In the genomic region with DNA sequence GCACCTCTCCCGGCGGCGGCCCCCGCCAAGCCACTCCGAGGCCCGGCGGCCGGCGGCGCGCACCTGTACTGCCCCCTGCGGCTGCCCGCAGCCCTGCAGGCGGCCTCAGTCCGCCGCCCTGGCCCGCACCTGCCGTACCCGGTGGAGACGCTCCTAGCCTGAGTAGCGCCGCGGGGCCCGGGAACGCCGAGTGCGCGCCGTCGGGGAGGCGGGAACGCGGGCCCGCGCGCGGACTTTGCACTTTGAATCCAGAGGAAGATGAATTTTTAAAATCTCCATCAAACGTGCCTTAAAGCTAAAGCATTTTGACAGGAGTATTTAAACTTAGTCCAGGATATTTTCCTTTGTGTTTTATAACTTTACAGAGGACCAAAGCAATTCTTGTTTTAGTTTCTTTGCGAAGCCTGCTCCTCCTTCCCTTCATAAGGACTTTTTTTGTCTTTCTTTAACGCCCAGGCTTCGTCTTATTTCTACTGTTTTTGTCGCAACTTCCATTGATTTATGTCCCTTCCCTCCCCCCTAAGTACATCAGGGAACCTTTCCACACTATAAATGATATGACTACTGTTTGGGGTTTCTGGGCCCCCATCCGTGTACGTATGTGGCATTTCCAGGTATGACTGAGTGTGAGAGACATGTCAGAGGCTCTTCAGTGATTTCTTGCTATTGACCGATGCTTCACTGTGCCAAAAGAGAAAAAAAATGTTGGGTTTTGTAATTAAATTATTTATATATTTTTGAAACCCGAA, we compare ENCODE assay signal across 1 cellular context.
A peak's percentile ranks its signal among the peaks of the same experiment; 100 is the strongest.
TF ChIP-seq lines count a peak whose summit lies in the region.

No MANE protein-coding gene starts in this region.

TF ChIP-seq in HepG2, 621 proteins besides CTCF, POLR2A, EP300 and RAD21 (continued from another document and continues in another):
- TF ChIP-seq KDM5A (IDR thresholded peaks at IDR 0.05; ENCODE audit: borderline replicate concordance, low read length): peak; percentile 52; the same call in 1 of the 2 replicates
- no peak for TF ChIP-seq PTBP1 (IDR thresholded peaks at IDR 0.05; ENCODE audit: low read depth, low read length, poor library complexity, severe bottlenecking)
- peak; percentile 98 for TF ChIP-seq RBM22 (optimal IDR thresholded peaks at IDR 0.05; ENCODE audit: low read length)
- TF ChIP-seq RFX1 (IDR thresholded peaks at IDR 0.05): no peak
- no peak for TF ChIP-seq ZNF160 (CRISPR knock-in tag; IDR thresholded peaks at IDR 0.05)
- TF ChIP-seq ZFP37 (CRISPR knock-in tag; IDR thresholded peaks at IDR 0.05; ENCODE audit: borderline replicate concordance): no peak
- no peak for TF ChIP-seq CEBPG (CRISPR knock-in tag; IDR thresholded peaks at IDR 0.05)
- TF ChIP-seq ZNF382 (CRISPR knock-in tag; IDR thresholded peaks at IDR 0.05; ENCODE audit: borderline replicate concordance): no peak
- no peak for TF ChIP-seq CHD4 (IDR thresholded peaks at IDR 0.05; ENCODE audit: borderline replicate concordance, low read length)
- 0 out of 2 replicates have a peak, but pooled peaks have one; percentile 41 for TF ChIP-seq SMAD1 (CRISPR knock-in tag; IDR thresholded peaks at IDR 0.05; ENCODE audit: borderline replicate concordance, low read depth)
- TF ChIP-seq ARNT2 (CRISPR knock-in tag; IDR thresholded peaks at IDR 0.05; ENCODE audit: low read depth): peak; percentile 37; the same call in 1 of the 2 replicates
- no peak for TF ChIP-seq POLR2AphosphoS2 (IDR thresholded peaks at IDR 0.05; ENCODE audit: low read depth, low read length)
- TF ChIP-seq, protein P1, sequence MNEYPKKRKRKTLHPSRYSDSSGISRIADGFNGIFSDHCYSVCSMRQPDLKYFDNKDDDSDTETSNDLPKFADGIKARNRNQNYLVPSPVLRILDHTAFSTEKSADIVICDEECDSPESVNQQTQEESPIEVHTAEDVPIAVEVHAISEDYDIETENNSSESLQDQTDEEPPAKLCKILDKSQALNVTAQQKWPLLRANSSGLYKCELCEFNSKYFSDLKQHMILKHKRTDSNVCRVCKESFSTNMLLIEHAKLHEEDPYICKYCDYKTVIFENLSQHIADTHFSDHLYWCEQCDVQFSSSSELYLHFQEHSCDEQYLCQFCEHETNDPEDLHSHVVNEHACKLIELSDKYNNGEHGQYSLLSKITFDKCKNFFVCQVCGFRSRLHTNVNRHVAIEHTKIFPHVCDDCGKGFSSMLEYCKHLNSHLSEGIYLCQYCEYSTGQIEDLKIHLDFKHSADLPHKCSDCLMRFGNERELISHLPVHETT (CRISPR knock-in tag; conservative IDR thresholded peaks at IDR 0.05): peak; percentile 56; the same call in 1 of the 2 replicates
- peak; percentile 42 for TF ChIP-seq RFXAP (CRISPR knock-in tag; IDR thresholded peaks at IDR 0.05; ENCODE audit: borderline replicate concordance)
- no peak for TF ChIP-seq ZNF597 (CRISPR knock-in tag; IDR thresholded peaks at IDR 0.05)
- peak; percentile 26; the same call in 1 of the 2 replicates for TF ChIP-seq ETV5 (CRISPR knock-in tag; IDR thresholded peaks at IDR 0.05; ENCODE audit: borderline replicate concordance)
- no peak for TF ChIP-seq GFI1 (CRISPR knock-in tag; IDR thresholded peaks at IDR 0.05; ENCODE audit: borderline replicate concordance)
- no peak for TF ChIP-seq MZF1 (CRISPR knock-in tag; IDR thresholded peaks at IDR 0.05; ENCODE audit: borderline replicate concordance)
- TF ChIP-seq ZNF234 (CRISPR knock-in tag; conservative IDR thresholded peaks at IDR 0.05): no peak
- no peak for TF ChIP-seq ZNF468 (CRISPR knock-in tag; IDR thresholded peaks at IDR 0.05)
- no peak for TF ChIP-seq SOX6 (IDR thresholded peaks at IDR 0.05)
- TF ChIP-seq SOX6 (CRISPR knock-in tag; IDR thresholded peaks at IDR 0.05): peak; percentile 20; the same call in 1 of the 2 replicates
- peak; percentile 88 for TF ChIP-seq ZNF800 (CRISPR knock-in tag; IDR thresholded peaks at IDR 0.05)
- TF ChIP-seq, protein P2, sequence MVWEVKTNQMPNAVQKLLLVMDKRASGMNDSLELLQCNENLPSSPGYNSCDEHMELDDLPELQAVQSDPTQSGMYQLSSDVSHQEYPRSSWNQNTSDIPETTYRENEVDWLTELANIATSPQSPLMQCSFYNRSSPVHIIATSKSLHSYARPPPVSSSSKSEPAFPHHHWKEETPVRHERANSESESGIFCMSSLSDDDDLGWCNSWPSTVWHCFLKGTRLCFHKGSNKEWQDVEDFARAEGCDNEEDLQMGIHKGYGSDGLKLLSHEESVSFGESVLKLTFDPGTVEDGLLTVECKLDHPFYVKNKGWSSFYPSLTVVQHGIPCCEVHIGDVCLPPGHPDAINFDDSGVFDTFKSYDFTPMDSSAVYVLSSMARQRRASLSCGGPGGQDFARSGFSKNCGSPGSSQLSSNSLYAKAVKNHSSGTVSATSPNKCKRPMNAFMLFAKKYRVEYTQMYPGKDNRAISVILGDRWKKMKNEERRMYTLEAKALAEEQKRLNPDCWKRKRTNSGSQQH (CRISPR knock-in tag; IDR thresholded peaks at IDR 0.05; ENCODE audit: low read depth): no peak
- TF ChIP-seq HNF4A (CRISPR knock-in tag; IDR thresholded peaks at IDR 0.05): peak; percentile 92
- TF ChIP-seq ZNF224 (CRISPR knock-in tag; IDR thresholded peaks at IDR 0.05): no peak
- no peak for TF ChIP-seq ZNF337 (CRISPR knock-in tag; IDR thresholded peaks at IDR 0.05; ENCODE audit: borderline replicate concordance, low read depth)
- TF ChIP-seq, protein P3, sequence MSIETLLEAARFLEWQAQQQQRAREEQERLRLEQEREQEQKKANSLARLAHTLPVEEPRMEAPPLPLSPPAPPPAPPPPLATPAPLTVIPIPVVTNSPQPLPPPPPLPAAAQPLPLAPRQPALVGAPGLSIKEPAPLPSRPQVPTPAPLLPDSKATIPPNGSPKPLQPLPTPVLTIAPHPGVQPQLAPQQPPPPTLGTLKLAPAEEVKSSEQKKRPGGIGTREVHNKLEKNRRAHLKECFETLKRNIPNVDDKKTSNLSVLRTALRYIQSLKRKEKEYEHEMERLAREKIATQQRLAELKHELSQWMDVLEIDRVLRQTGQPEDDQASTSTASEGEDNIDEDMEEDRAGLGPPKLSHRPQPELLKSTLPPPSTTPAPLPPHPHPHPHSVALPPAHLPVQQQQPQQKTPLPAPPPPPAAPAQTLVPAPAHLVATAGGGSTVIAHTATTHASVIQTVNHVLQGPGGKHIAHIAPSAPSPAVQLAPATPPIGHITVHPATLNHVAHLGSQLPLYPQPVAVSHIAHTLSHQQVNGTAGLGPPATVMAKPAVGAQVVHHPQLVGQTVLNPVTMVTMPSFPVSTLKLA (IDR thresholded peaks at IDR 0.05): no peak
- TF ChIP-seq YY1 (IDR thresholded peaks at IDR 0.05; ENCODE audit: insufficient read depth, insufficient replicate concordance, low read depth, low read length): peak; percentile 75
- TF ChIP-seq CCAR2 (optimal IDR thresholded peaks at IDR 0.05; ENCODE audit: low read depth, low read length): peak; percentile 30
- no peak for TF ChIP-seq DMTF1 (CRISPR knock-in tag; IDR thresholded peaks at IDR 0.05)
- TF ChIP-seq NFRKB (IDR thresholded peaks at IDR 0.05): no peak
- no peak for TF ChIP-seq TBP (CRISPR knock-in tag; IDR thresholded peaks at IDR 0.05)
- TF ChIP-seq HOXA5 (CRISPR knock-in tag; IDR thresholded peaks at IDR 0.05): peak; percentile 73; the same call in 1 of the 2 replicates
- no peak for TF ChIP-seq NBN (conservative IDR thresholded peaks at IDR 0.05)
- TF ChIP-seq ZNF644 (CRISPR knock-in tag; IDR thresholded peaks at IDR 0.05; ENCODE audit: low read depth): no peak
- no peak for TF ChIP-seq MIER3 (CRISPR knock-in tag; IDR thresholded peaks at IDR 0.05; ENCODE audit: borderline replicate concordance)
- TF ChIP-seq, protein P4, sequence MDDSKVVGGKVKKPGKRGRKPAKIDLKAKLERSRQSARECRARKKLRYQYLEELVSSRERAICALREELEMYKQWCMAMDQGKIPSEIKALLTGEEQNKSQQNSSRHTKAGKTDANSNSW (CRISPR knock-in tag; IDR thresholded peaks at IDR 0.05; ENCODE audit: borderline replicate concordance): no peak
- TF ChIP-seq GZF1 (CRISPR knock-in tag; IDR thresholded peaks at IDR 0.05): no peak; the same call in 1 of the 2 replicates
- no peak for TF ChIP-seq HNRNPH1 (optimal IDR thresholded peaks at IDR 0.05; ENCODE audit: low read depth, low read length)
- TF ChIP-seq ZBTB46 (CRISPR knock-in tag; IDR thresholded peaks at IDR 0.05; ENCODE audit: borderline replicate concordance): no peak
- TF ChIP-seq ZNF501 (CRISPR knock-in tag; IDR thresholded peaks at IDR 0.05): peak; percentile 57; the same call in 1 of the 2 replicates
- TF ChIP-seq CENPX (CRISPR knock-in tag; IDR thresholded peaks at IDR 0.05): no peak
- TF ChIP-seq HIC2 (CRISPR knock-in tag; IDR thresholded peaks at IDR 0.05; ENCODE audit: low read depth): no peak
- peak; percentile 70 for TF ChIP-seq MYC (CRISPR knock-in tag; IDR thresholded peaks at IDR 0.05; ENCODE audit: borderline replicate concordance)
- TF ChIP-seq ZFP36 (IDR thresholded peaks at IDR 0.05; ENCODE audit: borderline replicate concordance, low read depth, low read length, partially characterized antibody): no peak
- 0 out of 2 replicates have a peak, but pooled peaks have one; percentile 36 for TF ChIP-seq ZNF841 (CRISPR knock-in tag; IDR thresholded peaks at IDR 0.05; ENCODE audit: borderline replicate concordance)
- TF ChIP-seq ZBTB42 (CRISPR knock-in tag; IDR thresholded peaks at IDR 0.05): 0 out of 2 replicates have a peak, but pooled peaks have one; percentile 66
- 0 out of 2 replicates have a peak, but pooled peaks have one; percentile 55 for TF ChIP-seq ZSCAN25 (CRISPR knock-in tag; IDR thresholded peaks at IDR 0.05)
- TF ChIP-seq PLRG1 (conservative IDR thresholded peaks at IDR 0.05): no peak
- TF ChIP-seq ZNF24 (IDR thresholded peaks at IDR 0.05): 0 out of 2 replicates have a peak, but pooled peaks have one; percentile 21
